ENCODE assay signal across 8 cellular contexts in genomic region chr4:112636688-112637551, GRCh38. TPM values are rescaled to one million over a fixed set of nuclear protein-coding genes. Genes with fewer than 3 reads are reported as not detected.
DNase-seq lines count a peak whose midpoint lies in the region; ATAC-seq, FAIRE-seq and TF ChIP-seq lines count a peak whose summit lies in the region.

Gene LARP7 (plus strand): TSS chr4:112637143. CDS start chr4:112644670, 7,527 bp downstream.
A gene with protein sequence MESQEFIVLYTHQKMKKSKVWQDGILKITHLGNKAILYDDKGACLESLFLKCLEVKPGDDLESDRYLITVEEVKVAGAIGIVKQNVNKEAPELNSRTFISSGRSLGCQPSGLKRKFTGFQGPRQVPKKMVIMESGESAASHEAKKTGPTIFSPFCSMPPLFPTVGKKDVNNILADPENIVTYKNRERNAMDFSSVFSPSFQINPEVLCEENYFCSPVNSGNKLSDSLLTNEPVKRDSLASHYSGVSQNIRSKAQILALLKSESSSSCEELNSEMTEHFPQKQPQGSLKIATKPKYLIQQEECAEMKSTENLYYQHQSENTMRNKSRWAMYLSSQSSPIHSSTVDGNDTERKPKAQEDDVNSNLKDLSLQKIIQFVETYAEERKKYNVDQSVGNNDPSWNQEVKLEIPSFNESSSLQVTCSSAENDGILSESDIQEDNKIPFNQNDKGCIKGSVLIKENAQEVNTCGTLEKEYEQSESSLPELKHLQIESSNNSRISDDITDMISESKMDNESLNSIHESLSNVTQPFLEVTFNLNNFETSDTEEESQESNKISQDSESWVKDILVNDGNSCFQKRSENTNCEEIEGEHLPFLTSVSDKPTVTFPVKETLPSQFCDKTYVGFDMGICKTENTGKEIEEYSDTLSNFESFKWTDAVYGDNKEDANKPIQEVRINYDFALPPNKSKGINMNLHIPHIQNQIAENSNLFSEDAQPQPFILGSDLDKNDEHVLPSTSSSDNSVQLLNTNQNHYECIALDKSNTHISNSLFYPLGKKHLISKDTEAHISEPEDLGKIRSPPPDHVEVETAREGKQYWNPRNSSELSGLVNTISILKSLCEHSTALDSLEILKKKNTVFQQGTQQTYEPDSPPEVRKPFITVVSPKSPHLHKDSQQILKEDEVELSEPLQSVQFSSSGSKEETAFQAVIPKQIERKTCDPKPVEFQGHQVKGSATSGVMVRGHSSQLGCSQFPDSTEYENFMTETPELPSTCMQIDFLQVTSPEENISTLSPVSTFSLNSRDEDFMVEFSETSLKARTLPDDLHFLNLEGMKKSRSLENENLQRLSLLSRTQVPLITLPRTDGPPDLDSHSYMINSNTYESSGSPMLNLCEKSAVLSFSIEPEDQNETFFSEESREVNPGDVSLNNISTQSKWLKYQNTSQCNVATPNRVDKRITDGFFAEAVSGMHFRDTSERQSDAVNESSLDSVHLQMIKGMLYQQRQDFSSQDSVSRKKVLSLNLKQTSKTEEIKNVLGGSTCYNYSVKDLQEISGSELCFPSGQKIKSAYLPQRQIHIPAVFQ (N-terminal part only) (minus strand): TSS chr4:112636909. CDS start chr4:112633176, 3,733 bp downstream.

- no peaks in the 10 kb centered on the region for H3K9me1 ChIP-seq in keratinocyte (ENCODE audit: control insufficient read depth, extremely low read depth, insufficient read depth, low read length)

- dilution Hi-C loops in keratinocyte (cut with MboI; ENCODE audit: extremely low pct_ligation_motif_present, low sequenced_read_pairs): no loop called here

- TF ChIP-seq CTCF in keratinocyte (optimal IDR thresholded peaks at IDR 0.05 in 1 of 3, IDR thresholded peaks at IDR 0.05 in 1 of 3, conservative IDR thresholded peaks at IDR 0.05 in 1 of 3; ENCODE audit: extremely low read depth in 1 of 3, insufficient read depth in 2 of 3, low read length in 3 of 3): peak; percentile 78 to 91 (median 84)

- ATAC-seq in GM19025 (IDR thresholded peaks at IDR 0.05; ENCODE audit: low read depth, unreplicated experiment): peak; percentile 87
- ATAC-seq in HG03342 (IDR thresholded peaks at IDR 0.05; ENCODE audit: unreplicated experiment): peak; percentile 88
- ATAC-seq in activated CD4-positive, CD25-positive, alpha-beta regulatory T cell treated with anti-CD3 and anti-CD28 coated beads, Interleukin-2, amount 50 U/mL, for 24 hours: peak; percentile 94 to 96

- H3K9ac ChIP-seq in keratinocyte (ENCODE audit: control insufficient read depth, extremely low read depth, insufficient read depth, low read length): peak within 1 kb of the TSS; percentile 94

- H3K4me2 ChIP-seq in keratinocyte (ENCODE audit: control insufficient read depth, extremely low read depth, insufficient read depth, low read depth, low read length): peak within 1 kb of the TSS; percentile 88

- no peaks in the 10 kb centered on the region for H3K36me3 ChIP-seq in keratinocyte (ENCODE audit: control insufficient read depth in 2 of 2, extremely low read depth in 1 of 2, insufficient read depth in 2 of 2, low read length in 2 of 2)

- H3K4me1 ChIP-seq in keratinocyte (ENCODE audit: control insufficient read depth, extremely low read depth, insufficient read depth, low read length): peaks cover 12% of the 10 kb centered on the region

- no peaks in the 10 kb centered on the region for H3K27me3 ChIP-seq in keratinocyte (ENCODE audit: control insufficient read depth, extremely low read depth, insufficient read depth, low read length)

- peak within 1 kb of the TSS; percentile 97 for H3K27ac ChIP-seq in keratinocyte (ENCODE audit: control insufficient read depth, insufficient read depth, low read length)

- H3K9me3 ChIP-seq in keratinocyte (ENCODE audit: control insufficient read depth, low read depth, low read length): no peaks in the 10 kb centered on the region

- peaks cover 39% of the 10 kb centered on the region for H3K79me2 ChIP-seq in keratinocyte (ENCODE audit: control insufficient read depth, insufficient read depth, low read length)

- peak within 1 kb of the TSS; percentile 70 to 100 (median 99) for H3K4me3 ChIP-seq in keratinocyte (ENCODE audit: control insufficient read depth in 2 of 3, extremely low read depth in 1 of 3, insufficient read depth in 2 of 3, low read depth in 1 of 3, low read length in 3 of 3)

- peak within 1 kb of the TSS; percentile 100 for H2AFZ ChIP-seq in keratinocyte (ENCODE audit: control insufficient read depth, low read length)

- H4K20me1 ChIP-seq in keratinocyte (ENCODE audit: control insufficient read depth, extremely low read depth, insufficient read depth, low read length): no peaks in the 10 kb centered on the region

- peak; percentile 78 for FAIRE-seq in keratinocyte (lab: Jason Lieb, UNC)

- DNase-seq in AG20443 (ENCODE audit: low spot score) (peak; percentile 95), NCI-H446 (lab: John Stamatoyannopoulos, UW) (peak; percentile 98), cerebellar nuclear complex (lab: John Stamatoyannopoulos, UW) (peak; percentile 91 to 98), keratinocyte (ENCODE audit: low read depth, low spot score) (peak; percentile 68)
- DNase-seq in stimulated activated CD4-positive, alpha-beta T cell treated with anti-CD3 and anti-CD28 coated beads, Interleukin-15, amount 100 ng/mL, for 1 hour (ENCODE audit: low read depth in 1 of 2, low spot score in 1 of 2): peak; percentile 90 to 92

RNA-seq across cellular contexts. Expression of gene LARP7, which starts in this region (rescaled TPM):
- 12.0 to 33.3 TPM (median 19.0 TPM) in 3 replicates for polyA plus RNA-seq in keratinocyte
- 79.9 TPM for polyA plus RNA-seq in keratinocyte (2011; ENCODE audit: low read depth)
- 16.1 and 22.7 TPM in 2 replicates for polyA plus RNA-seq in keratinocyte (2011; cell fraction: cytosol; rRNA removed)
- 17.5 and 33.4 TPM in 2 replicates for polyA plus RNA-seq in keratinocyte (2011; cell fraction: nucleus; rRNA removed)
- polyA plus RNA-seq in keratinocyte (2012; ENCODE audit: low replicate concordance): 29.2 and 32.7 TPM in 2 replicates
- 1.6 to 7.1 TPM in 2 of 3 replicates, not detected in the other for polyA minus RNA-seq in keratinocyte
- 7.7 TPM for polyA minus RNA-seq in keratinocyte (2011; cell fraction: cytosol; rRNA and poly(A)+ RNA removed)
- polyA minus RNA-seq in keratinocyte (2011; cell fraction: nucleus; rRNA and poly(A)+ RNA removed): 3.3 and 9.1 TPM in 2 replicates

RNA-seq across cellular contexts. Expression of the second gene that starts in this region (rescaled TPM):
- 1.1 to 3.6 TPM (median 2.1 TPM) in 3 replicates for polyA plus RNA-seq in keratinocyte
- polyA plus RNA-seq in keratinocyte (2011; ENCODE audit: low read depth): 0.74 TPM
- polyA plus RNA-seq in keratinocyte (2011; cell fraction: cytosol; rRNA removed): 0.31 and 0.72 TPM in 2 replicates
- polyA plus RNA-seq in keratinocyte (2011; cell fraction: nucleus; rRNA removed): 2.7 and 4.4 TPM in 2 replicates
- 0.32 and 1.5 TPM in 2 replicates for polyA plus RNA-seq in keratinocyte (2012; ENCODE audit: low replicate concordance)
- 0.86 to 3.1 TPM (median 1.3 TPM) in 3 replicates for polyA minus RNA-seq in keratinocyte
- not detected for polyA minus RNA-seq in keratinocyte (2011; cell fraction: cytosol; rRNA and poly(A)+ RNA removed)
- 1.8 and 2.9 TPM in 2 replicates for polyA minus RNA-seq in keratinocyte (2011; cell fraction: nucleus; rRNA and poly(A)+ RNA removed)

Comparison
In these comparisons a context has a peak if more than half of its experiments do, and no peak if none do; other contexts are left out.
1. Peak in every context shown above with its lines: DNase-seq, ATAC-seq, H3K4me3 ChIP-seq and H3K27ac ChIP-seq.